Comparison of ENCODE assay signal across 1 cellular context in genomic region chr1:101298663-101299062, GRCh38.
TF ChIP-seq lines count a peak whose summit lies in the region.

No MANE protein-coding gene starts in this region.

TF ChIP-seq in SK-N-SH, 30 proteins besides CTCF, POLR2A, EP300 and RAD21 (continued from another document):
- TF ChIP-seq PBX3 (IDR thresholded peaks at IDR 0.05), result no peak
- TF ChIP-seq JUND (IDR thresholded peaks at IDR 0.05), result no peak
- no peak for TF ChIP-seq EZH2phosphoT487 (IDR thresholded peaks at IDR 0.05; ENCODE audit: borderline replicate concordance, low read depth)
- no peak for TF ChIP-seq MEF2A (IDR thresholded peaks at IDR 0.05; ENCODE audit: borderline replicate concordance, low read depth)
- no peak for TF ChIP-seq SMC3 (IDR thresholded peaks at IDR 0.05; ENCODE audit: low read depth, low read length)
- no peak for TF ChIP-seq CHD2 (IDR thresholded peaks at IDR 0.05; ENCODE audit: low read length, partially characterized antibody)
- no peak for TF ChIP-seq FOSL2 (IDR thresholded peaks at IDR 0.05; ENCODE audit: borderline replicate concordance, low read depth)
- no peak for TF ChIP-seq YY1 (IDR thresholded peaks at IDR 0.05; ENCODE audit: low read depth)
- no peak for TF ChIP-seq NRF1 (IDR thresholded peaks at IDR 0.05; ENCODE audit: low read depth, low read length)
